ENCODE assay signal across 8 cellular contexts in genomic region chr7:56051339-56052191, GRCh38. TPM values are rescaled to one million over a fixed set of nuclear protein-coding genes. Genes with fewer than 3 reads are reported as not detected.
A peak's percentile ranks its signal among the peaks of the same experiment; 100 is the strongest.
DNase-seq lines count a peak whose midpoint lies in the region; ATAC-seq and TF ChIP-seq lines count a peak whose summit lies in the region.

TSS of gene CCT6A (plus strand) at chr7:56051765. CDS start at chr7:56051849, 84 bp downstream.
TSS of gene PSPH (minus strand) at chr7:56051444. CDS start at chr7:56021212, 30,232 bp downstream.

- H3K4me3 ChIP-seq in right cardiac atrium (ENCODE audit: low read length) (peak within 1 kb of the TSS; percentile 74), vagina (peak within 1 kb of the TSS; percentile 59 to 89)

- H3K27me3 ChIP-seq in right cardiac atrium (ENCODE audit: control insufficient read depth, insufficient read depth) (no peaks in the 10 kb centered on the region), vagina (no peaks in the 10 kb centered on the region)

- peak in 1 of 3 experiments; percentile 16 for TF ChIP-seq CTCF in vagina (IDR thresholded peaks at IDR 0.05)

- TF ChIP-seq POLR2A in vagina (IDR thresholded peaks at IDR 0.05) = peak in 1 of 2 donors; percentile 49

- H3K27ac ChIP-seq in right cardiac atrium (ENCODE audit: low read length) (peak within 1 kb of the TSS; percentile 89), vagina (peak within 1 kb of the TSS; percentile 90)

- ATAC-seq in GM18499 (IDR thresholded peaks at IDR 0.05; ENCODE audit: insufficient read depth, unreplicated experiment) (peak; percentile 79), HG02943 (IDR thresholded peaks at IDR 0.05; ENCODE audit: low read depth, unreplicated experiment) (peak; percentile 95), right cardiac atrium (peak; percentile 99)

- DNase-seq in NCI-H187 treated with DMSO at 0.1 percent for 48 hours (lab: John Stamatoyannopoulos, UW) (peak; percentile 72), anterior cingulate cortex (lab: John Stamatoyannopoulos, UW) (peak; percentile 91 to 99 (median 97)), right cardiac atrium (peak; percentile 98 to 99 (median 99)), putamen (ENCODE audit: low spot score) (peak; percentile 98), vagina (ENCODE audit: extremely low spot score in 2 of 2) (peak in 1 of 2 donors; percentile 99)

- peaks cover 0 to 26% of the 10 kb centered on the region in 2 donors for H3K36me3 ChIP-seq in vagina

- H3K9me3 ChIP-seq in right cardiac atrium (ENCODE audit: control insufficient read depth, low read length) (no peaks in the 10 kb centered on the region), vagina (no peaks in the 10 kb centered on the region)

- H3K4me1 ChIP-seq in right cardiac atrium (ENCODE audit: control insufficient read depth, insufficient read depth, low read length) (peaks cover 4% of the 10 kb centered on the region), vagina (peaks cover 46% of the 10 kb centered on the region)

- WGBS in right cardiac atrium = under 1% methylated on average over 97 of the region's 97 CpGs

- intact Hi-C loops in T-helper 2 cell treated with Interferon-gamma antibody and Interleukin-4, amounts not matched to agents 100 ng/mL and 5 ng/mL, for 36 hours (cut with micrococcal nuclease) = loop anchor here (1.0 to 5.0 kb wide), 8 partner anchors 13 to 684 kb away; partner anchors contain the start of genes CHCHD2, LANCL2, MRPS17 and SUMF2
- intact Hi-C loops in right cardiac atrium (cut with DNase I) (no loop called here), vagina (cut with DNase I) (loop anchor here (5.0 kb wide), 1 partner anchor 684 kb away; the partner anchor contains the start of gene LANCL2)

RNA-seq across cellular contexts. Expression of gene CCT6A, which starts in this region (rescaled TPM):
- 167 and 172 TPM in 2 replicates for total RNA-seq in T-helper 2 cell treated with Interferon-gamma antibody and Interleukin-4, amounts not matched to agents 100 ng/mL and 5 ng/mL, for 36 hours
- 10 to 100 TPM; 58.5 to 72.6 (median 69.5) TPM for total RNA-seq in right cardiac atrium
- polyA plus RNA-seq in right cardiac atrium = 79.0 TPM
- total RNA-seq in vagina = 82.0 TPM

RNA-seq across cellular contexts. Expression of gene PSPH, which starts in this region (rescaled TPM):
- 12.0 and 13.5 TPM in 2 replicates for total RNA-seq in T-helper 2 cell treated with Interferon-gamma antibody and Interleukin-4, amounts not matched to agents 100 ng/mL and 5 ng/mL, for 36 hours
- 10 to 100 TPM; 10.8 to 19.1 (median 13.4) TPM for total RNA-seq in right cardiac atrium
- polyA plus RNA-seq in right cardiac atrium = 6.5 TPM
- total RNA-seq in vagina = 13.3 TPM

Comparison
In these comparisons a context has a peak if more than half of its experiments do, and no peak if none do; other contexts are left out.
1. intact Hi-C loops: an anchor here in T-helper 2 cell treated with Interferon-gamma antibody and Interleukin-4, amounts not matched to agents 100 ng/mL and 5 ng/mL, for 36 hours (1.0 to 5.0 kb wide) and vagina (5.0 kb wide); none called in right cardiac atrium.